10 cellular contexts compared by ENCODE assay signal in genomic region chr11:118889796-118890195, GRCh38. TPM values are rescaled to one million over a fixed set of nuclear protein-coding genes. Genes with fewer than 3 reads are reported as not detected.
DNase-seq lines count a peak whose midpoint lies in the region; ATAC-seq and TF ChIP-seq lines count a peak whose summit lies in the region.
"Had no signal": no experiment of that assay in that cellular context is flagged by ENCODE, and none has a peak within 500 bp of the region (broad histone marks: within the 10 kb centered on the region; RNA-seq: fewer than 3 reads in every experiment).

No MANE protein-coding gene starts in this region.

- intact Hi-C loops in ascending aorta (cut with DNase I): no loop called here
- intact Hi-C loops in left ventricle myocardium inferior (cut with micrococcal nuclease): no loop called here

- H2BK5ac ChIP-seq in H9 (ENCODE audit: insufficient read length, low read length): no peak overlapping the region

- no peak overlapping the region for H3K18ac ChIP-seq in H9 (ENCODE audit: insufficient read length, low read depth, low read length)

- no peaks in the 10 kb centered on the region for H3K79me1 ChIP-seq in H9 (ENCODE audit: insufficient read depth, low read depth, low read length, poor library complexity, severe bottlenecking)

- H3K27me3 Mint-ChIP-seq in CD8-positive, alpha-beta memory T cell: no peaks in the 10 kb centered on the region
- no peaks in the 10 kb centered on the region for H3K27me3 Mint-ChIP-seq in T-helper 2 cell treated with Interferon-gamma antibody and Interleukin-4, amounts not matched to agents 5 μg/mL and 100 μg/mL, for 36 hours (ENCODE audit: low read depth)
- peaks cover 35% of the 10 kb centered on the region for H3K27me3 Mint-ChIP-seq in H9 (ENCODE audit: low read depth)

- peaks cover 0 to 17% (median 0%) of the 10 kb centered on the region in 3 donors for H3K36me3 Mint-ChIP-seq in CD8-positive, alpha-beta memory T cell
- peaks cover 1% of the 10 kb centered on the region for H3K36me3 Mint-ChIP-seq in T-helper 2 cell treated with Interferon-gamma antibody and Interleukin-4, amounts not matched to agents 5 μg/mL and 100 μg/mL, for 36 hours (ENCODE audit: low read depth)
- peaks cover 0 to 7% (median 5%) of the 10 kb centered on the region in 3 experiments; a peak in 3 of 7 replicates for H3K36me3 Mint-ChIP-seq in H9 (ENCODE audit: insufficient read depth in 1 of 3, low read depth in 3 of 3)

- CTCF ChIA-PET in CD8-positive, alpha-beta memory T cell (lab: Charles Lee): interaction anchor here (1.2 to 1.8 kb wide), 4 partner anchors 11 to 99 kb away, joined by 3 to 5 read pairs (median 4); partner anchors contain the start of gene DDX6

- H3K27ac ChIP-seq in CD8-positive, alpha-beta memory T cell (ENCODE audit: low read depth, low read length): no peak overlapping the region
- H3K27ac ChIP-seq in ascending aorta: peak overlapping the region; percentile 95 to 96
- H3K27ac ChIP-seq in left ventricle myocardium inferior (replicated peaks): peak overlapping the region; percentile 27
- H3K27ac ChIP-seq in H9 (ENCODE audit: insufficient read length, low read depth, low read length): no peak overlapping the region

- H3K9me3 Mint-ChIP-seq in CD8-positive, alpha-beta memory T cell: peaks cover 0 to 2% (median 0%) of the 10 kb centered on the region in 5 donors
- H3K9me3 Mint-ChIP-seq in T-helper 2 cell treated with Interferon-gamma antibody and Interleukin-4, amounts not matched to agents 5 μg/mL and 100 μg/mL, for 36 hours: no peaks in the 10 kb centered on the region
- no peaks in the 10 kb centered on the region; a peak in 1 of 5 replicates for H3K9me3 Mint-ChIP-seq in H9
- H3K9me3 Mint-ChIP-seq: activated T-helper 1 cell treated with anti-CD3 and anti-CD28 coated beads, Interleukin-12 subunit alpha, Interleukin-12 subunit beta, Interleukin-2, Interleukin-4 antibody, amounts not matched to agents 30 ng/mL and 10 ng/mL and 1 ng/mL, durations not matched to agents 14 hours and 24 hours and 36 hours had no signal

- H3K4me1 Mint-ChIP-seq in CD8-positive, alpha-beta memory T cell: peaks cover 72 to 88% (median 75%) of the 10 kb centered on the region in 3 donors
- peaks cover 39% of the 10 kb centered on the region for H3K4me1 Mint-ChIP-seq in T-helper 2 cell treated with Interferon-gamma antibody and Interleukin-4, amounts not matched to agents 5 μg/mL and 100 μg/mL, for 36 hours (ENCODE audit: low read depth)
- peaks cover 27 to 28% of the 10 kb centered on the region in 2 experiments for H3K4me1 Mint-ChIP-seq in H9

- no peak overlapping the region for H3T11ph ChIP-seq in H9 (ENCODE audit: low read length)

- no peak overlapping the region for H3K23ac ChIP-seq in H9 (ENCODE audit: insufficient read length, low read depth, low read length)

- no CpG with 5 or more reads among the region's 5 CpGs for WGBS in H9 (ENCODE audit: extremely low coverage, insufficient read length, low lambda C conversion rate)

- no peaks in the 10 kb centered on the region for H3K9me3 ChIP-seq in CD8-positive, alpha-beta memory T cell (ENCODE audit: low read length)
- H3K9me3 ChIP-seq in ascending aorta: no peaks in the 10 kb centered on the region
- H3K9me3 ChIP-seq in left ventricle myocardium inferior (replicated peaks): no peaks in the 10 kb centered on the region
- H3K9me3 ChIP-seq in H9 (ENCODE audit: control insufficient read depth, low read depth, low read length): no peaks in the 10 kb centered on the region

- no peak overlapping the region for H3K9ac ChIP-seq in H9 (ENCODE audit: extremely low read depth, insufficient read length, low read length)

- H3K4me3 Mint-ChIP-seq in CD8-positive, alpha-beta memory T cell: peak overlapping the region; percentile 20 to 78 (median 51)
- H3K4me3 Mint-ChIP-seq in T-helper 2 cell treated with Interferon-gamma antibody and Interleukin-4, amounts not matched to agents 5 μg/mL and 100 μg/mL, for 36 hours: no peak overlapping the region
- H3K4me3 Mint-ChIP-seq in H9: no peak overlapping the region

- no peak overlapping the region for H2BK15ac ChIP-seq in H9 (ENCODE audit: low read depth, low read length)

- H2AK5ac ChIP-seq in H9 (ENCODE audit: insufficient read length, low read length): no peak overlapping the region

- H2AFZ ChIP-seq in H9 (ENCODE audit: low read length): no peak overlapping the region

- H3K23me2 ChIP-seq in H9 (ENCODE audit: insufficient read length, low read depth, low read length, poor library complexity, severe bottlenecking): no peaks in the 10 kb centered on the region

- no peaks in the 10 kb centered on the region for H3K27me3 ChIP-seq in CD8-positive, alpha-beta memory T cell (ENCODE audit: insufficient read depth, low read length, poor library complexity, severe bottlenecking)
- H3K27me3 ChIP-seq in ascending aorta (no peaks in the 10 kb centered on the region), left ventricle myocardium inferior (ENCODE audit: low read depth) (no peaks in the 10 kb centered on the region), H9 (ENCODE audit: insufficient read depth, low read length) (no peaks in the 10 kb centered on the region; the same call in 1 of the 2 replicates)

- no peak overlapping the region for H3K56ac ChIP-seq in H9 (ENCODE audit: insufficient read length, low read depth, low read length)

- peak overlapping the region; percentile 14 to 95 (median 72) for H3K27ac Mint-ChIP-seq in CD8-positive, alpha-beta memory T cell
- no peak overlapping the region for H3K27ac Mint-ChIP-seq in T-helper 2 cell treated with Interferon-gamma antibody and Interleukin-4, amounts not matched to agents 5 μg/mL and 100 μg/mL, for 36 hours
- no peak overlapping the region for H3K27ac Mint-ChIP-seq in H9

- no peak overlapping the region for H3K4me2 ChIP-seq in H9 (ENCODE audit: insufficient read depth, insufficient read length, low read length)

- POLR2A ChIA-PET in CD8-positive, alpha-beta memory T cell (lab: Charles Lee): interaction anchor here (1.0 to 1.1 kb wide), 2 partner anchors 11 to 17 kb away, joined by 3 read pairs; no protein-coding TSS in a partner anchor

- no peak overlapping the region for H2BK120ac ChIP-seq in H9 (ENCODE audit: low read depth, low read length, poor library complexity, severe bottlenecking)

- H4K91ac ChIP-seq in H9 (ENCODE audit: insufficient read length, low read depth, low read length): no peak overlapping the region

- DNase-seq in CD8-positive, alpha-beta memory T cell: peak in 1 of 5 donors; percentile 30
- DNase-seq in ascending aorta (ENCODE audit: low spot score in 2 of 2): peak; percentile 74 to 95
- peak; percentile 74 for DNase-seq in left ventricle myocardium inferior
- peak; percentile 74 for DNase-seq in renal cortical epithelial cell (ENCODE audit: low read depth)
- no peak for DNase-seq in T-helper 2 cell treated with Interferon-gamma antibody and Interleukin-4, amounts not matched to agents 5 μg/mL and 100 μg/mL, for 36 hours (ENCODE audit: low spot score)
- DNase-seq in H9: no peak
- DNase-seq in NCI-H2196 treated with DMSO at 0.1 percent for 48 hours (lab: John Stamatoyannopoulos, UW; ENCODE audit: unreplicated experiment): no peak
- DNase-seq: NCI-H2227 treated with DMSO at 0.1 percent for 48 hours had no signal

- no peak overlapping the region for H3K4ac ChIP-seq in H9 (ENCODE audit: low read depth, low read length)

- H2BK12ac ChIP-seq in H9 (ENCODE audit: insufficient read length, low read depth, low read length): no peak overlapping the region

- TF ChIP-seq CTCF in ascending aorta (IDR thresholded peaks at IDR 0.05) (no peak), left ventricle myocardium inferior (IDR thresholded peaks at IDR 0.05; ENCODE audit: borderline replicate concordance) (no peak), H9 (conservative IDR thresholded peaks at IDR 0.05) (no peak)

- H3K4me1 ChIP-seq in CD8-positive, alpha-beta memory T cell (ENCODE audit: insufficient read depth, low read length): peaks cover 81% of the 10 kb centered on the region
- H3K4me1 ChIP-seq in ascending aorta (peaks cover 20 to 33% of the 10 kb centered on the region in 2 donors), left ventricle myocardium inferior (peaks cover 33% of the 10 kb centered on the region), H9 (ENCODE audit: insufficient read depth, low read length) (peaks cover 7% of the 10 kb centered on the region; the same call in 1 of the 2 replicates)

- H3K79me2 ChIP-seq in H9 (ENCODE audit: insufficient read depth, low read length): no peaks in the 10 kb centered on the region

- no peak overlapping the region for H3K14ac ChIP-seq in H9 (ENCODE audit: insufficient read depth, low read length)

- no peak overlapping the region for H4K8ac ChIP-seq in H9 (replicated peaks; ENCODE audit: insufficient read length, low read depth, low read length)

- no peaks in the 10 kb centered on the region for H3K36me3 ChIP-seq in CD8-positive, alpha-beta memory T cell (ENCODE audit: insufficient read depth, low read length)
- H3K36me3 ChIP-seq in ascending aorta: peaks cover 0 to 12% of the 10 kb centered on the region in 2 donors
- H3K36me3 ChIP-seq in left ventricle myocardium inferior: no peaks in the 10 kb centered on the region

- no peak for ATAC-seq in GM19324 (IDR thresholded peaks at IDR 0.05; ENCODE audit: low FRiP score, unreplicated experiment)

- H3K4me3 ChIP-seq in CD8-positive, alpha-beta memory T cell (ENCODE audit: low read length): peak overlapping the region; percentile 26
- H3K4me3 ChIP-seq in ascending aorta: no peak overlapping the region
- H3K4me3 ChIP-seq in left ventricle myocardium inferior: no peak overlapping the region

- peaks cover 3% of the 10 kb centered on the region for H4K20me1 ChIP-seq in H9 (ENCODE audit: control insufficient read depth, insufficient read depth, insufficient read length)

- H2BK20ac ChIP-seq in H9 (ENCODE audit: low read depth, low read length, poor library complexity, severe bottlenecking): no peak overlapping the region

- H4K5ac ChIP-seq in H9 (ENCODE audit: insufficient read length, low read depth, low read length): no peak overlapping the region

RNA-seq across cellular contexts. Expression of gene CXCR5, which starts 6.1 kb away (rescaled TPM):
- total RNA-seq in CD8-positive, alpha-beta memory T cell: 1 to 10 TPM; 5.8 to 6.3 TPM
- polyA plus RNA-seq in CD8-positive, alpha-beta memory T cell: 4.5 TPM
- total RNA-seq in ascending aorta: not detected
- total RNA-seq in left ventricle myocardium inferior: not detected
- not detected in 2 replicates for total RNA-seq in renal cortical epithelial cell
- total RNA-seq in H9 (2021): 0.07 and 0.11 TPM in 2 replicates

RNA-seq across cellular contexts. Expression of gene BCL9L, which starts 35.9 kb away (rescaled TPM):
- 10 to 100 TPM; 39.6 to 42.8 TPM for total RNA-seq in CD8-positive, alpha-beta memory T cell
- 9.1 TPM for polyA plus RNA-seq in CD8-positive, alpha-beta memory T cell
- 46.5 TPM for total RNA-seq in ascending aorta
- 43.8 TPM for total RNA-seq in left ventricle myocardium inferior
- 22.6 and 44.8 TPM in 2 replicates for total RNA-seq in renal cortical epithelial cell
- 74.9 and 78.4 TPM in 2 replicates for total RNA-seq in H9 (2021)

Comparison
In these comparisons a context has a peak if more than half of its experiments do, and no peak if none do; other contexts are left out.
1. DNase-seq: peak in ascending aorta (2 of 2), left ventricle myocardium inferior (single experiment) and renal cortical epithelial cell (single experiment); none in T-helper 2 cell treated with Interferon-gamma antibody and Interleukin-4, amounts not matched to agents 5 μg/mL and 100 μg/mL, for 36 hours (single experiment), H9 (single experiment) and NCI-H2196 treated with DMSO at 0.1 percent for 48 hours (single experiment).
2. H3K27ac ChIP-seq: peak in ascending aorta (2 of 2) and left ventricle myocardium inferior (single experiment); none in CD8-positive, alpha-beta memory T cell (single experiment) and H9 (single experiment).
3. H3K27ac Mint-ChIP-seq: peak in CD8-positive, alpha-beta memory T cell (8 of 8); none in T-helper 2 cell treated with Interferon-gamma antibody and Interleukin-4, amounts not matched to agents 5 μg/mL and 100 μg/mL, for 36 hours (single experiment) and H9 (0 of 3).
4. H3K4me3 Mint-ChIP-seq: peak in CD8-positive, alpha-beta memory T cell (7 of 7); none in T-helper 2 cell treated with Interferon-gamma antibody and Interleukin-4, amounts not matched to agents 5 μg/mL and 100 μg/mL, for 36 hours (single experiment) and H9 (0 of 2).